ENCODE assay signal across 9 cellular contexts in the genomic region with DNA sequence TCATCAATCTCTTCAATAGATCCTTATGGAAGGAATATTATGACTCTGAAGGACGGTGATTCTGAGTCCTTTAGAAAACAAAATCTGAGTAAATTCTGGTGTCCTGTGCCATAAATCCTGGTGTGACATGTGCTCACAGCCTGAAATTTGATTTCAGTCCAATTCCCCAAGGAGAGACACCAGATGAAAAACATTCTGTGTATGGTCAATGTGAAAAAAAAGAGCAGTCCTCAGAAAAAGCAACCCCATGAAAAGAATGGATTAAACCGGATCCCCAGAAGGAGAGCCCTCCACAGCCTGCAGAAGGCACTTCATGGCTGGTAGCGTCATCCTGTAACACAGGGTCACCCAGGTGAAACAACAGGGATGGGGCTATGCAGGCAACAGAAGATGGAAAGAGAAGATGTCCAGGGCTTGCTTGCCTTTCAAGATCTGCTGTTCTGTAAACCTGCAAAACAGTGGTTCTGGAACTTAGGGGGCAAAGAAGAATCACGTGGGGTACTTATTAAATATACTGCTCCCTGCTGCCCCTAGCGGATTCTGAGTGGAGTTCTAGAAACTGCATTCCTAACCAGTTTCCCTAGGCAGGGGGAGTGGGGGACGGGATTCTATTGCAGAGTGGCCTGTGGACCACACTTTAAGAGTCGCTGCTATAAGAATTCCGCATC.
DNase-seq lines count a peak whose midpoint lies in the region; ATAC-seq and TF ChIP-seq lines count a peak whose summit lies in the region.
"Had no signal": no experiment of that assay in that cellular context is flagged by ENCODE, and none has a peak within 500 bp of the region (broad histone marks: within the 10 kb centered on the region; RNA-seq: fewer than 3 reads in every experiment).

No MANE protein-coding gene starts in this region.

- peaks cover 23% of the 10 kb centered on the region for H3K9me3 Mint-ChIP-seq in Caco-2 (ENCODE audit: unreplicated experiment)

- H3K27ac Mint-ChIP-seq in Caco-2 (ENCODE audit: unreplicated experiment) = no peak overlapping the region
- H3K27ac Mint-ChIP-seq: T-cell had no signal

- H3K4me3 ChIP-seq in Caco-2 (ENCODE audit: low read depth, low read length) (no peak overlapping the region), epithelial cell of esophagus (ENCODE audit: low read length) (no peak overlapping the region), mucosa of descending colon (no peak overlapping the region)

- H3K4me3 Mint-ChIP-seq in Caco-2 (ENCODE audit: unreplicated experiment) = no peak overlapping the region

- H3K36me3 Mint-ChIP-seq in Caco-2 (ENCODE audit: insufficient read depth, unreplicated experiment) = no peaks in the 10 kb centered on the region

- intact Hi-C loops in Caco-2 (cut with micrococcal nuclease; ENCODE audit: unreplicated experiment) (no loop called here), mucosa of descending colon (cut with DNase I, micrococcal nuclease) (no loop called here)

- no peaks in the 10 kb centered on the region for H3K27me3 ChIP-seq in Caco-2 (replicated peaks; ENCODE audit: control insufficient read depth, insufficient read depth, low read length)

- TF ChIP-seq CTCF in Caco-2 (IDR thresholded peaks at IDR 0.05; ENCODE audit: insufficient read depth in 1 of 2, low read depth in 1 of 2, low read length in 1 of 2, severe bottlenecking in 1 of 2, unreplicated experiment in 1 of 2) (peak; percentile 47 to 52), epithelial cell of esophagus (IDR thresholded peaks at IDR 0.05; ENCODE audit: insufficient read depth, low read depth, low read length, missing control alignments) (peak; percentile 58), mucosa of descending colon (IDR thresholded peaks at IDR 0.05) (peak; percentile 6)

- no peaks in the 10 kb centered on the region for H3K4me1 ChIP-seq in Caco-2
- H3K4me1 ChIP-seq in mucosa of descending colon (ENCODE audit: low read depth) = no peaks in the 10 kb centered on the region

- DNase-seq in Caco-2 = peak in 1 of 2 experiments; percentile 47
- DNase-seq in HuH-7 (ENCODE audit: low spot score) = peak; percentile 66
- peak; percentile 36 for DNase-seq in SW480 (ENCODE audit: low spot score)
- peak; percentile 34 for DNase-seq in epithelial cell of esophagus (ENCODE audit: low read depth)
- peak in 1 of 3 donors; percentile 36 for DNase-seq in mucosa of descending colon
- no peak for DNase-seq in NK-92 treated with Interleukin-12 subunit alpha and Interleukin-12 subunit beta, amount 100 ng/mL, for 24 hours (lab: John Stamatoyannopoulos, UW)
- DNase-seq in NCI-H1417 treated with DMSO at 0.1 percent for 48 hours (lab: John Stamatoyannopoulos, UW) = no peak

- no peaks in the 10 kb centered on the region for H3K4me1 Mint-ChIP-seq in Caco-2 (ENCODE audit: low read depth, unreplicated experiment)

- no peaks in the 10 kb centered on the region for H3K36me3 ChIP-seq in Caco-2 (ENCODE audit: control insufficient read depth, insufficient read depth, low read length)
- no peaks in the 10 kb centered on the region for H3K36me3 ChIP-seq in mucosa of descending colon (ENCODE audit: low read depth)

- CTCF ChIA-PET in Caco-2 (lab: Charles Lee) = no interaction called here

- BruUV-seq in Caco-2 (replicated peaks; lab: Mats Ljungman, UMichigan) = no TSS peak

- peak; percentile 76 for ATAC-seq in GM19395 (IDR thresholded peaks at IDR 0.05; ENCODE audit: unreplicated experiment)
- ATAC-seq in mucosa of descending colon = peak; percentile 26

- POLR2A ChIA-PET in Caco-2 (lab: Charles Lee) = no interaction called here

- H3K9me3 ChIP-seq in Caco-2 (peaks cover 3% of the 10 kb centered on the region), mucosa of descending colon (peaks cover 7% of the 10 kb centered on the region)

- peaks cover 7% of the 10 kb centered on the region for H3K27me3 Mint-ChIP-seq in Caco-2 (ENCODE audit: insufficient read depth, unreplicated experiment)

Comparison
In these comparisons a context has a peak if more than half of its experiments do, and no peak if none do; other contexts are left out.
1. DNase-seq: peak in HuH-7 (single experiment), SW480 (single experiment) and epithelial cell of esophagus (single experiment); none in NK-92 treated with Interleukin-12 subunit alpha and Interleukin-12 subunit beta, amount 100 ng/mL, for 24 hours (single experiment) and NCI-H1417 treated with DMSO at 0.1 percent for 48 hours (single experiment).
2. CTCF ChIP-seq: peak in every context shown above with its lines; median percentile 58 in epithelial cell of esophagus; 50 in Caco-2; 6 in mucosa of descending colon.